10 cellular contexts compared by ENCODE assay signal in the genomic region with DNA sequence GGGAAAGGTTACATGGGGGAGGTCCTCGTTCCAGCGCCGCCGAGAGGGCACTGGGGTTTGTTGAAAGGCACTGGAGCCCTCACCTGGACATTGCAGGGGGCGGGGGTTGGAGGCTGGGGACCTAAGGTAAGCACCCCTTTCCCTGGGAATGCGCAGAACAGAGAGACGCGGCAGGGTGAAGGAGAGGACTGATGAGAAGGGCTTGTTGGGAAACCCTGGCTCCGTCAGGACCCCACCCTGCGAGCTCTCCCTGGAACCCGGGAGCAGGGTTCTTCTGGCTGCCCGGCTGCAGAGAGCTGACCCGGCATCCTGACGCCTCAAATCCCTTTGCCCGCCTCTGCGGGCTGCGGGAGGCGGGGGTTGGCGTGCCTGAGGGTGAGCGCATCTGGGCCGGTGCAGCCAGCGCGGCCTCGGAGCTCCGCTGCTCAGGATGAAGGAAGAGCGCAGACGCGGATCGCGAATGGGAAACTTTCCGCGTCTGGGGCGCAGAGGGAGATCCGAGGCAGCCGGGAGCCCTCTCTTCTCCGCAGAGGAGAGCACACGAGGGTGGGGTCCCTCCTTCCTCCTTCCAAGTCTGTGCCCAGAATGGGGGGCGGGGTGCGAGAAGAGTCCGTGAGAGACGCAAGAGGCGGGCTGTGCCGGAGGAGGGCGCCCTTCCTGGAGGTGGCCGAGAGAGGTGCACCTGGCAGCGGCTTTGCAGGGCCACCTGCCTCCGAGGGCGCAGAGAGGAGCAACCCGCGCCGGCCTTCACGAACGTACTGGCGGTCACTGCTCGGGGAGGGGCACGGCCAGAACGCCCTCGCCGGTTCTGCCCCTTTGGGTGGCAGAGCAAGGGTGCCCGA. TPM values are rescaled to one million over a fixed set of nuclear protein-coding genes. Genes with fewer than 3 reads are reported as not detected.
DNase-seq lines count a peak whose midpoint lies in the region; ATAC-seq, FAIRE-seq and TF ChIP-seq lines count a peak whose summit lies in the region.
"Had no signal": no experiment of that assay in that cellular context is flagged by ENCODE, and none has a peak within 500 bp of the region (broad histone marks: within the 10 kb centered on the region; RNA-seq: fewer than 3 reads in every experiment).

No MANE protein-coding gene starts in this region.

- peaks cover 84% of the 10 kb centered on the region for H3K27me3 Mint-ChIP-seq in astrocyte (ENCODE audit: low read depth, unreplicated experiment)

- intact Hi-C loops in testis (cut with DNase I; ENCODE audit: low total_unique reads): no loop called here

- peak; percentile 45 for DNase-seq in stimulated activated CD4-positive, alpha-beta T cell treated with anti-CD3 and anti-CD28 coated beads, Interleukin-15, amount 100 ng/mL, for 24 hours
- no peak for DNase-seq in stimulated activated CD4-positive, alpha-beta T cell treated with anti-CD3 and anti-CD28 coated beads, Interleukin-4, amount 100 ng/mL, for 4 hours
- no peak for DNase-seq in astrocyte (ENCODE audit: low read depth)
- DNase-seq in testis: peak; percentile 59
- no peak for DNase-seq in NCI-H524 treated with DMSO at 0.1 percent for 48 hours (lab: John Stamatoyannopoulos, UW)
- DNase-seq in UCSD-AML1 (lab: John Stamatoyannopoulos, UW; ENCODE audit: unreplicated experiment): no peak
- DNase-seq: activated B cell treated with CpG ODN at 0.5 μM for 24 hours had no signal

- no peak for FAIRE-seq in astrocyte (lab: Jason Lieb, UNC)

- no peaks in the 10 kb centered on the region for H3K36me3 Mint-ChIP-seq in astrocyte (ENCODE audit: low read depth, unreplicated experiment)

- TF ChIP-seq CTCF in astrocyte (IDR thresholded peaks at IDR 0.05; ENCODE audit: insufficient read depth, low read depth, low read length) (no peak), testis (IDR thresholded peaks at IDR 0.05) (peak in 2 of 3 experiments; percentile 17 to 36)

- H3K27ac Mint-ChIP-seq in astrocyte (ENCODE audit: unreplicated experiment): no peak overlapping the region
- H3K27ac Mint-ChIP-seq: activated B cell treated with CpG ODN at 0.5 μM for 24 hours had no signal

- H3K9me3 ChIP-seq in astrocyte (ENCODE audit: insufficient read depth, low read depth, low read length) (no peaks in the 10 kb centered on the region), testis (no peaks in the 10 kb centered on the region)
- H3K9me3 ChIP-seq: neutrophil had no signal

- peak overlapping the region; percentile 79 for H3K4me3 Mint-ChIP-seq in astrocyte (ENCODE audit: unreplicated experiment)
- H3K4me3 Mint-ChIP-seq: activated B cell treated with CpG ODN at 0.5 μM for 24 hours had no signal

- H3K27ac ChIP-seq in astrocyte (ENCODE audit: low read depth, low read length): no peak overlapping the region
- peak overlapping the region; percentile 5 for H3K27ac ChIP-seq in layer of hippocampus (ENCODE audit: low read depth, low read length)
- H3K27ac ChIP-seq in testis: no peak overlapping the region
- H3K27ac ChIP-seq: neutrophil had no signal

- H4K20me1 ChIP-seq in astrocyte (ENCODE audit: insufficient read depth, low read length): no peaks in the 10 kb centered on the region

- no peaks in the 10 kb centered on the region for H3K79me2 ChIP-seq in astrocyte (ENCODE audit: insufficient read depth, low read length)

- H3K9me3 Mint-ChIP-seq in astrocyte (ENCODE audit: unreplicated experiment): peaks cover 2% of the 10 kb centered on the region
- H3K9me3 Mint-ChIP-seq: activated B cell treated with CpG ODN at 0.5 μM for 24 hours had no signal

- H3K36me3 ChIP-seq in astrocyte (ENCODE audit: insufficient read depth, low read length): no peaks in the 10 kb centered on the region
- no peaks in the 10 kb centered on the region for H3K36me3 ChIP-seq in testis (ENCODE audit: low read depth, missing control alignments)
- H3K36me3 ChIP-seq: neutrophil had no signal

- peaks cover 7% of the 10 kb centered on the region for H3K4me1 Mint-ChIP-seq in astrocyte (ENCODE audit: low read depth, unreplicated experiment)

- no peak overlapping the region for H3K4me2 ChIP-seq in astrocyte (ENCODE audit: low read length)

- ATAC-seq in GM21737 (IDR thresholded peaks at IDR 0.05; ENCODE audit: unreplicated experiment): no peak

- WGBS in testis, 2 donors: 0 to 2% methylated on average over 8 to 60 of the region's 60 CpGs

- no peaks in the 10 kb centered on the region for H3K4me1 ChIP-seq in astrocyte (ENCODE audit: insufficient read depth, low read length)
- H3K4me1 ChIP-seq in testis: peaks cover 4% of the 10 kb centered on the region

- TF ChIP-seq POLR2A in testis (IDR thresholded peaks at IDR 0.05): no peak

- H3K4me3 ChIP-seq in astrocyte (ENCODE audit: insufficient read depth, low read depth, low read length) (no peak overlapping the region), testis (peak overlapping the region; percentile 24 to 51)

- no peak overlapping the region for H2AFZ ChIP-seq in astrocyte (ENCODE audit: low read depth, low read length)

- H3K27me3 ChIP-seq in astrocyte (ENCODE audit: insufficient read depth, low read length): peaks cover 65% of the 10 kb centered on the region
- H3K27me3 ChIP-seq in layer of hippocampus (ENCODE audit: control insufficient read depth, insufficient read depth, low read length): peaks cover 29% of the 10 kb centered on the region
- no peaks in the 10 kb centered on the region for H3K27me3 ChIP-seq in testis

- no peak overlapping the region for H3K9ac ChIP-seq in astrocyte (ENCODE audit: low read length)

RNA-seq across cellular contexts. Expression of a gene that starts 2.4 kb away (rescaled TPM):
- total RNA-seq in astrocyte: not detected in 2 replicates
- 1 to 10 TPM; 1.7 to 2.9 TPM for total RNA-seq in testis
- polyA plus RNA-seq in testis (ENCODE audit: insufficient read depth, low read depth, low replicate concordance): 4.2 TPM
- total RNA-seq: activated B cell treated with CpG ODN at 0.5 μM for 24 hours had no signal

Comparison
In these comparisons a context has a peak if more than half of its experiments do, and no peak if none do; other contexts are left out.
1. DNase-seq: peak in stimulated activated CD4-positive, alpha-beta T cell treated with anti-CD3 and anti-CD28 coated beads, Interleukin-15, amount 100 ng/mL, for 24 hours (single experiment) and testis (single experiment); none in stimulated activated CD4-positive, alpha-beta T cell treated with anti-CD3 and anti-CD28 coated beads, Interleukin-4, amount 100 ng/mL, for 4 hours (0 of 2), astrocyte (single experiment), NCI-H524 treated with DMSO at 0.1 percent for 48 hours (single experiment) and UCSD-AML1 (single experiment).